Comparison of ENCODE assay signal across 14 cellular contexts in genomic region chr17:39080416-39081179, GRCh38.
DNase-seq lines count a peak whose midpoint lies in the region; FAIRE-seq and TF ChIP-seq lines count a peak whose summit lies in the region.
"Had no signal": no experiment of that assay in that cellular context is flagged by ENCODE, and none has a peak within 500 bp of the region (broad histone marks: within the 10 kb centered on the region; RNA-seq: fewer than 3 reads in every experiment).

No MANE protein-coding gene starts in this region.

- 64% methylated on average over 7 of the region's 7 CpGs for WGBS in mesenchymal stem cell
- no CpG with 5 or more reads among the region's 7 CpGs for WGBS in mesendoderm (ENCODE audit: extremely low coverage, insufficient coverage, low lambda C conversion rate)

- peak overlapping the region in 1 of 2 experiments; percentile 2 for H3K14ac ChIP-seq in mesenchymal stem cell (ENCODE audit: low read length in 2 of 2)

- peaks cover 33% of the 10 kb centered on the region for H3K4me1 Mint-ChIP-seq in chondrocyte (ENCODE audit: low read depth)

- H2BK120ac ChIP-seq in mesenchymal stem cell (ENCODE audit: low read depth, low read length) (no peak overlapping the region), mesendoderm (ENCODE audit: low read depth, low read length) (no peak overlapping the region)

- H4K91ac ChIP-seq in mesenchymal stem cell (ENCODE audit: low read length) = no peak overlapping the region

- H2AK5ac ChIP-seq in mesenchymal stem cell (ENCODE audit: low read length, severe bottlenecking) = no peak overlapping the region
- no peak overlapping the region for H2AK5ac ChIP-seq in mesendoderm (ENCODE audit: low read length)

- H3K9me3 ChIP-seq in HUES48 (ENCODE audit: control insufficient read depth, insufficient read depth, low read length) = no peaks in the 10 kb centered on the region
- H3K9me3 ChIP-seq in mesenchymal stem cell (ENCODE audit: control insufficient read depth, low read length) = no peaks in the 10 kb centered on the region
- H3K9me3 ChIP-seq: pancreas, upper lobe of left lung had no signal

- no peak for FAIRE-seq in GM12892 (lab: Jason Lieb, UNC)
- FAIRE-seq: pancreas had no signal

- H2BK5ac ChIP-seq in mesenchymal stem cell (ENCODE audit: low read depth, low read length, poor library complexity, severe bottlenecking) (no peak overlapping the region), mesendoderm (ENCODE audit: low read length) (no peak overlapping the region)

- H3K36me3 Mint-ChIP-seq in chondrocyte (ENCODE audit: low read depth) = peaks cover 3% of the 10 kb centered on the region

- H4K8ac ChIP-seq in mesenchymal stem cell (ENCODE audit: low read length) = no peak overlapping the region
- H4K8ac ChIP-seq in mesendoderm (ENCODE audit: low read depth, low read length) = no peak overlapping the region

- H3K56ac ChIP-seq in mesendoderm (ENCODE audit: low read length) = no peak overlapping the region

- TF ChIP-seq POLR2A in GM12892 (IDR thresholded peaks at IDR 0.05; ENCODE audit: low read depth, low read length) = no peak

- H3K36me3 ChIP-seq in HUES48 (ENCODE audit: control insufficient read depth, insufficient read depth, low read length) (no peaks in the 10 kb centered on the region), mesenchymal stem cell (ENCODE audit: control insufficient read depth in 1 of 2, insufficient read depth in 2 of 2, low read depth in 1 of 2, low read length in 2 of 2) (peaks cover 7 to 31% of the 10 kb centered on the region in 2 experiments), mesendoderm (ENCODE audit: control insufficient read depth, insufficient read depth, low read length) (no peaks in the 10 kb centered on the region)
- H3K36me3 ChIP-seq: pancreas, upper lobe of left lung had no signal

- TF ChIP-seq CTCF in chondrocyte (IDR thresholded peaks at IDR 0.05) = no peak

- no peak overlapping the region for H3K4ac ChIP-seq in mesenchymal stem cell (ENCODE audit: low read depth in 1 of 2, low read length in 2 of 2)
- H3K4ac ChIP-seq in mesendoderm (ENCODE audit: low read depth, low read length) = no peak overlapping the region

- peak overlapping the region; percentile 21 for H3K27ac ChIP-seq in HUES48 (ENCODE audit: low read depth, low read length)
- no peak overlapping the region for H3K27ac ChIP-seq in mesenchymal stem cell (ENCODE audit: low read length, poor library complexity, severe bottlenecking)
- H3K27ac ChIP-seq in mesendoderm (ENCODE audit: low read depth, low read length) = no peak overlapping the region
- H3K27ac ChIP-seq: pancreas, upper lobe of left lung had no signal

- H3K18ac ChIP-seq in mesenchymal stem cell (ENCODE audit: low read depth in 1 of 2, low read length in 2 of 2) (peak overlapping the region in 1 of 2 experiments; percentile 42), mesendoderm (ENCODE audit: low read length) (no peak overlapping the region)

- peak overlapping the region; percentile 10 for H2AFZ ChIP-seq in mesenchymal stem cell (ENCODE audit: low read depth, low read length)

- H4K5ac ChIP-seq in mesendoderm (ENCODE audit: low read length) = no peak overlapping the region

- H3K4me1 ChIP-seq in HUES48 (ENCODE audit: control insufficient read depth, insufficient read depth, low read length) = peaks cover 8% of the 10 kb centered on the region
- H3K4me1 ChIP-seq in mesenchymal stem cell (ENCODE audit: control insufficient read depth, insufficient read depth, low read depth, low read length) = peaks cover 4% of the 10 kb centered on the region
- no peaks in the 10 kb centered on the region for H3K4me1 ChIP-seq in mesendoderm (ENCODE audit: control insufficient read depth, low read depth, low read length)
- H3K4me1 ChIP-seq: pancreas had no signal

- peak; percentile 76 for DNase-seq in AG08395 (ENCODE audit: low spot score)
- no peak for DNase-seq in chondrocyte (ENCODE audit: low spot score)
- no peak for DNase-seq in mesenchymal stem cell
- DNase-seq in GM12892 (ENCODE audit: insufficient read length) = no peak
- no peak for DNase-seq in NCI-H146 treated with DMSO at 0.1 percent for 48 hours (lab: John Stamatoyannopoulos, UW; ENCODE audit: unreplicated experiment)
- DNase-seq in mesendoderm = no peak
- no peak for DNase-seq in NCI-H226
- DNase-seq: ACHN, amygdala, islet precursor cell, pancreas, T-helper 2 cell, upper lobe of left lung had no signal

- H3K4me3 ChIP-seq in HUES48 (ENCODE audit: low read depth, low read length) (no peak overlapping the region), mesenchymal stem cell (ENCODE audit: insufficient read depth in 1 of 2, low read depth in 1 of 2, low read length in 2 of 2) (no peak overlapping the region), mesendoderm (ENCODE audit: low read length) (no peak overlapping the region)
- H3K4me3 ChIP-seq: pancreas, upper lobe of left lung had no signal

- no peaks in the 10 kb centered on the region for H3K9me3 Mint-ChIP-seq in chondrocyte (ENCODE audit: low read depth)

- peak overlapping the region; percentile 57 for H3K27ac Mint-ChIP-seq in chondrocyte (ENCODE audit: unreplicated experiment)

- H3K4me2 ChIP-seq in mesenchymal stem cell (ENCODE audit: low read length, poor library complexity, severe bottlenecking) = no peak overlapping the region
- H3K4me2 ChIP-seq in mesendoderm (ENCODE audit: low read length) = no peak overlapping the region

- H3K79me1 ChIP-seq in mesenchymal stem cell (replicated peaks; ENCODE audit: low read length, poor library complexity, severe bottlenecking) (no peaks in the 10 kb centered on the region), mesendoderm (ENCODE audit: low read length) (no peaks in the 10 kb centered on the region)

- no peaks in the 10 kb centered on the region for H3K27me3 ChIP-seq in HUES48 (ENCODE audit: control insufficient read depth, insufficient read depth, low read length)
- peaks cover 4 to 50% of the 10 kb centered on the region in 2 experiments for H3K27me3 ChIP-seq in mesenchymal stem cell (ENCODE audit: control insufficient read depth in 1 of 2, insufficient read depth in 1 of 2, low read length in 2 of 2)
- no peaks in the 10 kb centered on the region for H3K27me3 ChIP-seq in mesendoderm (ENCODE audit: insufficient read depth, low read length, poor library complexity)
- H3K27me3 ChIP-seq: pancreas, upper lobe of left lung had no signal

- no peak overlapping the region for H2BK15ac ChIP-seq in mesenchymal stem cell (ENCODE audit: low read depth, poor library complexity, severe bottlenecking)
- no peak overlapping the region for H2BK15ac ChIP-seq in mesendoderm (replicated peaks; ENCODE audit: low read depth)

- H3K9ac ChIP-seq in HUES48 (ENCODE audit: low read depth, low read length) (no peak overlapping the region), mesenchymal stem cell (ENCODE audit: low read length) (peak overlapping the region; percentile 39), mesendoderm (ENCODE audit: low read length) (no peak overlapping the region)

- H3K23ac ChIP-seq in mesenchymal stem cell (ENCODE audit: low read length in 2 of 2) (no peak overlapping the region), mesendoderm (ENCODE audit: low read length) (no peak overlapping the region)

- H3K79me2 ChIP-seq in mesendoderm (ENCODE audit: control insufficient read depth, insufficient read depth, low read length) = no peaks in the 10 kb centered on the region

- peak overlapping the region in 1 of 2 experiments; percentile 10 for H2BK12ac ChIP-seq in mesenchymal stem cell (ENCODE audit: low read length in 2 of 2)

- peaks cover 5% of the 10 kb centered on the region for H3K27me3 Mint-ChIP-seq in chondrocyte (ENCODE audit: low read depth)

- H3K4me3 Mint-ChIP-seq in chondrocyte (ENCODE audit: unreplicated experiment) = no peak overlapping the region
